Comparison of ENCODE assay signal across 16 cellular contexts in the genomic region with DNA sequence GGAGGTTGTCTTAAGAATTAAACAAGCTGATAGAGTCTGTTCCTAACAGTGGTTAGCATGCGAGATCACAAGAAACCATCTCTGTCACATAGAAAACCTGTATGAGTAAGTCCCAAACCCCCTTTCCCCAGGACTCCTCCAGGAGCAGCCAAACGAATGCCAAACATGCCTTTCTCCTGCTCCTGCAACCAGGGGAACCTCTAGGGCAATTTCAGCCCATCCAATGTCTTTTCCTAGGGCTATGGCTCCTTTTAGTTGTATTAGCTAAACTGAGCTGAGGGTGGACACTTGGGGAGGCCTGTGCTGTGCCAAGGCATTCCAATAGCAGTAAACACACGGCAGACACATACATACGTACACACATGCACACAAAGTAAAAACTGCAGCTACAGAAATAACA. TPM values are rescaled to one million over a fixed set of nuclear protein-coding genes. Genes with fewer than 3 reads are reported as not detected.
A peak's percentile ranks its signal among the peaks of the same experiment; 100 is the strongest.
DNase-seq lines count a peak whose midpoint lies in the region; ATAC-seq and TF ChIP-seq lines count a peak whose summit lies in the region.
"Had no signal": no experiment of that assay in that cellular context is flagged by ENCODE, and none has a peak within 500 bp of the region (broad histone marks: within the 10 kb centered on the region; RNA-seq: fewer than 3 reads in every experiment).

No MANE protein-coding gene starts in this region.

- DNase-seq in HL-60 (ENCODE audit: low read depth in 1 of 2, low spot score in 1 of 2) (no peak), astrocyte of the hippocampus (ENCODE audit: low read depth, low spot score) (peak; percentile 66), osteoblast (ENCODE audit: insufficient read length, low spot score, missing footprints) (no peak), globus pallidus (ENCODE audit: low spot score) (no peak), esophagus squamous epithelium (lab: John Stamatoyannopoulos, UW) (no peak), ureter (ENCODE audit: low spot score) (no peak)
- DNase-seq: activated CD4-positive, CD25-positive, alpha-beta regulatory T cell treated with anti-CD3 and anti-CD28 coated beads, Interleukin-2, amount 50 U/mL, for 72 hours; CD4-positive, alpha-beta T cell; effector memory CD8-positive, alpha-beta T cell; KBM-7; NCI-H1436; NCI-H446 treated with DMSO at 0.1 percent for 48 hours had no signal

- peaks cover 13 to 97% (median 49%) of the 10 kb centered on the region in 10 experiments for H3K4me1 ChIP-seq in BLaER1 treated with 17β-estradiol and CSF1 and Interleukin-3, amounts not matched to agents 10 nM and 100 nM
- peaks cover 31% of the 10 kb centered on the region for H3K4me1 ChIP-seq in osteoblast (ENCODE audit: insufficient read depth, low read length)
- H3K4me1 ChIP-seq in esophagus squamous epithelium, result peaks cover 26 to 50% (median 28%) of the 10 kb centered on the region in 3 donors
- H3K4me1 ChIP-seq: prostate gland had no signal

- peak overlapping the region in 9 of 11 experiments; percentile 66 to 96 (median 89); a peak in 15 of 22 replicates for H3K4me2 ChIP-seq in BLaER1 treated with 17β-estradiol and CSF1 and Interleukin-3, amounts not matched to agents 10 nM and 100 nM
- no peak overlapping the region for H3K4me2 ChIP-seq in osteoblast (ENCODE audit: insufficient read depth, low read length)

- peak overlapping the region; percentile 13 for H2AFZ ChIP-seq in osteoblast (ENCODE audit: low read length)

- H3K4me3 ChIP-seq in BLaER1 treated with 17β-estradiol and CSF1 and Interleukin-3, amounts not matched to agents 10 nM and 100 nM, result no peak overlapping the region
- H3K4me3 ChIP-seq in HL-60 (replicated peaks; ENCODE audit: insufficient read depth, low read length), result no peak overlapping the region
- H3K4me3 ChIP-seq in osteoblast (ENCODE audit: insufficient read depth, low read length), result no peak overlapping the region
- no peak overlapping the region for H3K4me3 ChIP-seq in esophagus squamous epithelium
- H3K4me3 ChIP-seq: prostate gland had no signal

- no peaks in the 10 kb centered on the region for H4K20me1 ChIP-seq in BLaER1 treated with 17β-estradiol and CSF1 and Interleukin-3, amounts not matched to agents 10 nM and 100 nM
- no peaks in the 10 kb centered on the region for H4K20me1 ChIP-seq in osteoblast (ENCODE audit: insufficient read depth, low read length)

- H3K9me3 ChIP-seq in BLaER1 treated with 17β-estradiol and CSF1 and Interleukin-3, amounts not matched to agents 10 nM and 100 nM (replicated peaks in 1 of 11), result no peaks in the 10 kb centered on the region
- H3K9me3 ChIP-seq in osteoblast (ENCODE audit: low read depth, low read length) (no peaks in the 10 kb centered on the region), esophagus squamous epithelium (no peaks in the 10 kb centered on the region)
- H3K9me3 ChIP-seq: prostate gland had no signal

- intact Hi-C loops in esophagus squamous epithelium (cut with DNase I), result no loop called here

- peak overlapping the region in 8 of 11 experiments; percentile 24 to 97 (median 82); a peak in 13 of 22 replicates for H3K27ac ChIP-seq in BLaER1 treated with 17β-estradiol and CSF1 and Interleukin-3, amounts not matched to agents 10 nM and 100 nM
- H3K27ac ChIP-seq in HL-60 (replicated peaks) (peak overlapping the region; percentile 69), osteoblast (ENCODE audit: low read depth, low read length) (no peak overlapping the region), esophagus squamous epithelium (no peak overlapping the region)
- H3K27ac ChIP-seq: prostate gland had no signal

- no peaks in the 10 kb centered on the region for H3K79me2 ChIP-seq in osteoblast (ENCODE audit: insufficient read depth, low read length)

- no peak for ATAC-seq in HG02798 (IDR thresholded peaks at IDR 0.05; ENCODE audit: poor library complexity, unreplicated experiment)

- TF ChIP-seq POLR2A in esophagus squamous epithelium (IDR thresholded peaks at IDR 0.05), result no peak

- no peak for TF ChIP-seq CTCF in HL-60 (IDR thresholded peaks at IDR 0.05; ENCODE audit: insufficient read depth, low read length)
- no peak for TF ChIP-seq CTCF in osteoblast (IDR thresholded peaks at IDR 0.05; ENCODE audit: extremely low read depth, low read depth, low read length)
- TF ChIP-seq CTCF in esophagus squamous epithelium (IDR thresholded peaks at IDR 0.05), result no peak

- no peaks in the 10 kb centered on the region for H3K36me3 ChIP-seq in BLaER1 treated with 17β-estradiol and CSF1 and Interleukin-3, amounts not matched to agents 10 nM and 100 nM
- H3K36me3 ChIP-seq in osteoblast (ENCODE audit: insufficient read depth, low read length), result no peaks in the 10 kb centered on the region
- H3K36me3 ChIP-seq in esophagus squamous epithelium, result no peaks in the 10 kb centered on the region
- H3K36me3 ChIP-seq: prostate gland had no signal

- H3K27me3 ChIP-seq in BLaER1 treated with 17β-estradiol and CSF1 and Interleukin-3, amounts not matched to agents 10 nM and 100 nM, result no peaks in the 10 kb centered on the region
- H3K27me3 ChIP-seq in HL-60 (ENCODE audit: insufficient read depth, poor library complexity, severe bottlenecking) (no peaks in the 10 kb centered on the region), osteoblast (ENCODE audit: insufficient read depth, low read length) (no peaks in the 10 kb centered on the region), esophagus squamous epithelium (no peaks in the 10 kb centered on the region)

- WGBS in esophagus squamous epithelium, 2 donors, result 82 to 84% methylated on average over 4 of the region's 4 CpGs

- H3K9ac ChIP-seq in BLaER1 treated with 17β-estradiol and CSF1 and Interleukin-3, amounts not matched to agents 10 nM and 100 nM, result peak overlapping the region in 2 of 11 experiments; percentile 78 to 80; a peak in 2 of 22 replicates

RNA-seq across cellular contexts. Expression of a gene that starts 36.5 kb away (rescaled TPM):
- total RNA-seq in osteoblast (2.4 and 3.3 TPM in 2 replicates), esophagus squamous epithelium (1 to 10 TPM in 3 of 4 donors, under 1 TPM in 1; 0.23 to 8.6 (median 4.0) TPM), ureter (16.5 TPM)
- total RNA-seq: CD4-positive, alpha-beta T cell; glomerular endothelial cell had no signal

Comparison
In these comparisons a context has a peak if more than half of its experiments do, and no peak if none do; other contexts are left out.
1. H3K27ac ChIP-seq: peak in BLaER1 treated with 17β-estradiol and CSF1 and Interleukin-3, amounts not matched to agents 10 nM and 100 nM (8 of 11) and HL-60 (single experiment); none in osteoblast (single experiment) and esophagus squamous epithelium (0 of 4).